In genomic region chr17:29147682-29148081, GRCh38 we compare ENCODE assay signal across 11 cellular contexts. TPM values are rescaled to one million over a fixed set of nuclear protein-coding genes. Genes with fewer than 3 reads are reported as not detected.
DNase-seq lines count a peak whose midpoint lies in the region; ATAC-seq, FAIRE-seq and TF ChIP-seq lines count a peak whose summit lies in the region.
"Had no signal": no experiment of that assay in that cellular context is flagged by ENCODE, and none has a peak within 500 bp of the region (broad histone marks: within the 10 kb centered on the region; RNA-seq: fewer than 3 reads in every experiment).

No MANE protein-coding gene starts in this region.

- H3K9me3 ChIP-seq in CD4-positive, alpha-beta memory T cell (ENCODE audit: control insufficient read depth in 1 of 2, low read length in 2 of 2): no peaks in the 10 kb centered on the region
- no peaks in the 10 kb centered on the region for H3K9me3 ChIP-seq in K562 (replicated peaks; ENCODE audit: control insufficient read depth, insufficient read depth, low read depth, low read length)
- H3K9me3 ChIP-seq in testis: no peaks in the 10 kb centered on the region
- H3K9me3 ChIP-seq: body of pancreas had no signal

- H3K27me3 ChIP-seq in CD4-positive, alpha-beta memory T cell (ENCODE audit: insufficient read depth, low read length): no peaks in the 10 kb centered on the region
- no peaks in the 10 kb centered on the region for H3K27me3 ChIP-seq in K562 (ENCODE audit: control insufficient read depth in 2 of 2, insufficient read depth in 2 of 2, low read length in 2 of 2)
- H3K27me3 ChIP-seq in testis: no peaks in the 10 kb centered on the region
- H3K27me3 ChIP-seq: body of pancreas had no signal

- POLR2A ChIA-PET in CD4-positive, alpha-beta memory T cell (lab: Charles Lee; ENCODE audit: partially characterized antibody): interaction anchor here (1.2 to 4.2 kb wide), 8 partner anchors 9 to 420 kb away, joined by 3 to 70 read pairs (median 8); partner anchors contain the start of genes MYO18A and NUFIP2
- POLR2A ChIA-PET in K562 (lab: Yijun Ruan, JAX): interaction anchor here (0.5 to 3.6 kb wide), 8 partner anchors 13 to 474 kb away, joined by 3 to 15 read pairs (median 4); partner anchors contain the start of gene NUFIP2

- no peak for DNase-seq in CD4-positive, alpha-beta memory T cell
- DNase-seq in KBM-7 (peak; percentile 24), K562 (ENCODE audit: extremely low read depth in 1 of 4, low spot score in 3 of 4) (no peak), progenitor cell of endocrine pancreas (ENCODE audit: low spot score, unreplicated experiment) (no peak), testis (no peak), NCI-H128 (lab: John Stamatoyannopoulos, UW; ENCODE audit: unreplicated experiment) (no peak)
- DNase-seq: activated T-cell treated with anti-CD3 and anti-CD28 coated beads for 4 hours; body of pancreas; effector CD8-positive, alpha-beta T cell; stimulated activated CD4-positive, alpha-beta T cell treated with anti-CD3 and anti-CD28 coated beads, Interleukin-4, amount 100 ng/mL, for 1 hour had no signal

- no peak for TF ChIP-seq EP300 in K562 (IDR thresholded peaks at IDR 0.05; ENCODE audit: low read length)

- TF ChIP-seq CTCF in K562 (IDR thresholded peaks at IDR 0.05 in 2 of 3, conservative IDR thresholded peaks at IDR 0.05 in 1 of 3; ENCODE audit: insufficient read depth in 2 of 3, low read depth in 1 of 3, low read length in 3 of 3): no peak
- no peak for TF ChIP-seq CTCF in progenitor cell of endocrine pancreas (IDR thresholded peaks at IDR 0.05; ENCODE audit: unreplicated experiment)
- no peak for TF ChIP-seq CTCF in testis (IDR thresholded peaks at IDR 0.05)

- no peaks in the 10 kb centered on the region for H3K9me3 Mint-ChIP-seq in CD4-positive, alpha-beta memory T cell
- H3K9me3 Mint-ChIP-seq in progenitor cell of endocrine pancreas (ENCODE audit: low read depth): no peaks in the 10 kb centered on the region

- no peaks in the 10 kb centered on the region for H3K36me3 Mint-ChIP-seq in CD4-positive, alpha-beta memory T cell
- no peaks in the 10 kb centered on the region for H3K36me3 Mint-ChIP-seq in progenitor cell of endocrine pancreas (ENCODE audit: insufficient read depth)

- peaks cover 26% of the 10 kb centered on the region for H3K4me1 ChIP-seq in CD4-positive, alpha-beta memory T cell (ENCODE audit: insufficient read depth, low read length)
- H3K4me1 ChIP-seq in K562 (replicated peaks in 1 of 2; ENCODE audit: control insufficient read depth in 2 of 2, insufficient read depth in 2 of 2, low read length in 2 of 2) (peaks cover 48 to 63% of the 10 kb centered on the region in 2 experiments), testis (peaks cover 14% of the 10 kb centered on the region)

- no peaks in the 10 kb centered on the region for H3K9me1 ChIP-seq in K562 (ENCODE audit: control insufficient read depth, insufficient read depth, low read length)

- H2AFZ ChIP-seq in K562 (ENCODE audit: low read depth, low read length): no peak overlapping the region

- no peak overlapping the region for H3K4me3 ChIP-seq in CD4-positive, alpha-beta memory T cell (ENCODE audit: low read length in 2 of 2)
- H3K4me3 ChIP-seq in K562: no peak overlapping the region
- H3K4me3 ChIP-seq in testis: no peak overlapping the region

- no peaks in the 10 kb centered on the region for H3K27me3 Mint-ChIP-seq in CD4-positive, alpha-beta memory T cell
- no peaks in the 10 kb centered on the region for H3K27me3 Mint-ChIP-seq in progenitor cell of endocrine pancreas

- H3K27ac Mint-ChIP-seq in CD4-positive, alpha-beta memory T cell: peak overlapping the region in 6 of 7 donors; percentile 15 to 87 (median 56)
- peak overlapping the region; percentile 71 for H3K27ac Mint-ChIP-seq in progenitor cell of endocrine pancreas

- CTCF ChIA-PET in CD4-positive, alpha-beta memory T cell (lab: Charles Lee; ENCODE audit: partially characterized antibody): interaction anchor here (0.7 to 17.1 kb wide), 16 partner anchors 9 to 341 kb away, joined by 3 to 465 read pairs (median 13); partner anchors contain the start of genes MYO18A and NUFIP2
- CTCF ChIA-PET in K562 (lab: Yijun Ruan, JAX; ENCODE audit: low intra/inter-chr PET ratio): interaction anchor here (1.2 to 2.3 kb wide), 2 partner anchors 143 to 389 kb away, joined by 3 to 15 read pairs; no protein-coding TSS in a partner anchor

- peaks cover 84% of the 10 kb centered on the region for H3K79me2 ChIP-seq in K562 (ENCODE audit: control insufficient read depth, insufficient read depth, low read length)

- 35% methylated on average over 3 of the region's 4 CpGs for WGBS in K562 (ENCODE audit: insufficient coverage, low coverage, missing lambda C conversion rate)
- 66% methylated on average over 4 of the region's 4 CpGs for WGBS in testis, 2 donors

- no peak for TF ChIP-seq RAD21 in K562 (CRISPR knock-in tag; conservative IDR thresholded peaks at IDR 0.05 in 1 of 2, IDR thresholded peaks at IDR 0.05 in 1 of 2)

- no peak for TF ChIP-seq POLR2A in K562 (conservative IDR thresholded peaks at IDR 0.05)
- no peak for TF ChIP-seq POLR2A in testis (IDR thresholded peaks at IDR 0.05)

- in situ Hi-C loops in KBM-7 (cut with MboI; ENCODE audit: low pct_unique_long_range_greater_than_20kb, low sequenced_read_pairs) (loop anchor here (25.0 kb wide), 1 partner anchor 415 kb away; the partner anchor contains the start of genes ABHD15 and TP53I13), K562 (cut with MboI) (loop anchor here (5.0 kb wide), 2 partner anchors 35 to 65 kb away; partner anchors contain the start of gene MYO18A)

- no peak for ATAC-seq in K562
- no peak for ATAC-seq in HG03159 (IDR thresholded peaks at IDR 0.05; ENCODE audit: unreplicated experiment)

- H3K36me3 ChIP-seq in CD4-positive, alpha-beta memory T cell (ENCODE audit: insufficient read depth, low read length): no peaks in the 10 kb centered on the region
- peaks cover 11% of the 10 kb centered on the region; the same call in 2 of the 3 replicates for H3K36me3 ChIP-seq in K562 (ENCODE audit: control insufficient read depth, insufficient read depth, low read length)
- no peaks in the 10 kb centered on the region for H3K36me3 ChIP-seq in testis (ENCODE audit: low read depth, missing control alignments)

- H3K27ac ChIP-seq in CD4-positive, alpha-beta memory T cell (ENCODE audit: low read depth, low read length): no peak overlapping the region
- H3K27ac ChIP-seq in K562 (ENCODE audit: extremely low read depth, low read depth, low read length) (peak overlapping the region; percentile 27; the same call in 1 of the 3 replicates), testis (peak overlapping the region in 1 of 2 donors; percentile 83)

- peak overlapping the region; percentile 3; the same call in 1 of the 2 replicates for H3K4me2 ChIP-seq in K562 (ENCODE audit: insufficient read depth, low read length)

- H3K4me3 Mint-ChIP-seq in CD4-positive, alpha-beta memory T cell: peak overlapping the region in 4 of 8 donors; percentile 21 to 50 (median 43)
- H3K4me3 Mint-ChIP-seq in progenitor cell of endocrine pancreas (ENCODE audit: low read depth): no peak overlapping the region

- H3K4me1 Mint-ChIP-seq in CD4-positive, alpha-beta memory T cell: peaks cover 27 to 57% (median 39%) of the 10 kb centered on the region in 4 donors
- H3K4me1 Mint-ChIP-seq in progenitor cell of endocrine pancreas (ENCODE audit: low read depth): peaks cover 27% of the 10 kb centered on the region

- intact Hi-C loops in CD4-positive, alpha-beta memory T cell (cut with micrococcal nuclease): loop anchor here (1.0 to 10.0 kb wide), 2 partner anchors 7 to 387 kb away; no protein-coding TSS in a partner anchor
- intact Hi-C loops in K562 (cut with micrococcal nuclease): loop anchor here (1.0 to 10.0 kb wide), 6 partner anchors 32 to 467 kb away; partner anchors contain the start of gene CRYBA1
- intact Hi-C loops in testis (cut with DNase I; ENCODE audit: low total_unique reads): loop anchor here (10.0 kb wide), 1 partner anchor 147 kb away; the partner anchor contains the start of gene NUFIP2

- no peak for FAIRE-seq in K562 (lab: Jason Lieb, UNC)

- 0 out of 4 replicates have a peak overlapping the region, but pooled peaks of 1 of the 2 experiments have one; percentile 17 for H3K9ac ChIP-seq in K562 (ENCODE audit: insufficient read depth in 1 of 2, low read depth in 2 of 2, low read length in 2 of 2)

- no TSS peak for BruUV-seq in K562 (replicated peaks; lab: Mats Ljungman, UMichigan)

- no peaks in the 10 kb centered on the region; the same call in 1 of the 2 replicates for H4K20me1 ChIP-seq in K562 (replicated peaks; ENCODE audit: control insufficient read depth, insufficient read depth, low read length)

TF ChIP-seq in K562, 482 proteins besides CTCF, POLR2A, EP300 and RAD21 (continues in another document):
- TF ChIP-seq ZC3H11A (IDR thresholded peaks at IDR 0.05; ENCODE audit: low read depth, low read length) (no peak), POLR2B (IDR thresholded peaks at IDR 0.05; ENCODE audit: low read depth, partially characterized antibody) (no peak), SP1 (CRISPR knock-in tag; IDR thresholded peaks at IDR 0.05) (no peak), NR2C2 (CRISPR knock-in tag; IDR thresholded peaks at IDR 0.05) (no peak), NR2C2 (tag; IDR thresholded peaks at IDR 0.05) (no peak)

RNA-seq across cellular contexts. Expression of gene MYO18A, which starts 32.5 kb away (rescaled TPM):
- total RNA-seq in CD4-positive, alpha-beta memory T cell: 100 to 1,000 TPM; 134 to 136 TPM
- polyA plus RNA-seq in CD4-positive, alpha-beta memory T cell: 10 to 100 TPM in 1 of 2 donors, 1 to 10 TPM in 1; 6.0 to 44.9 TPM
- 148 and 349 TPM in 2 replicates for total RNA-seq in K562 (2011; cell fraction: chromatin; rRNA removed; ENCODE audit: low replicate concordance)
- 124 and 136 TPM in 2 replicates for total RNA-seq in K562 (2011; cell fraction: nucleolus; rRNA removed)
- 129 and 134 TPM in 2 replicates for total RNA-seq in K562 (2011; cell fraction: nucleoplasm; rRNA removed)
- 41.7 and 42.3 TPM in 2 replicates for total RNA-seq in K562 (2014; rRNA removed)
- total RNA-seq in K562 (2014; rRNA removed; fragmentation: Illumina TruSeq; extraction: Trizol): 10.4 and 16.4 TPM in 2 replicates
- total RNA-seq in K562 (2015; rRNA removed; fragmentation: Illumina TruSeq; extraction: Trizol): 17.1 and 19.2 TPM in 2 replicates
- 51.8 and 65.4 TPM in 2 replicates for total RNA-seq in K562 (2021)
- 8.1 and 10.7 TPM in 2 replicates for polyA plus RNA-seq in K562 (2011; rRNA removed)
- polyA plus RNA-seq in K562 (2011; cell fraction: cytosol; rRNA removed): 7.3 and 9.5 TPM in 2 replicates
- 62.2 and 107 TPM in 2 replicates for polyA plus RNA-seq in K562 (2011; cell fraction: nucleus; rRNA removed)
- polyA plus RNA-seq in K562 (2012): 31.3 and 34.9 TPM in 2 replicates
- polyA plus RNA-seq in K562 (2014; fragmentation: Illumina TruSeq; extraction: Trizol): 34.4 and 39.1 TPM in 2 replicates
- polyA plus RNA-seq in K562 (2014; fragmentation: Nextera tagmentation; extraction: Ambion mirVana): 1 to 10 TPM; 2.5 TPM
- polyA plus RNA-seq in K562 (2014; rRNA removed): 20.4 and 32.3 TPM in 2 replicates
- 12.1 and 19.8 TPM in 2 replicates for polyA minus RNA-seq in K562 (2011; rRNA and poly(A)+ RNA removed)
- polyA minus RNA-seq in K562 (2011; cell fraction: cytosol; rRNA and poly(A)+ RNA removed): 22.1 and 22.6 TPM in 2 replicates
- 40.4 and 54.3 TPM in 2 replicates for polyA minus RNA-seq in K562 (2011; cell fraction: nucleus; rRNA and poly(A)+ RNA removed)
- total RNA-seq in progenitor cell of endocrine pancreas: 75.7 and 77.1 TPM in 2 replicates
- total RNA-seq in testis: 100 to 1,000 TPM in 1 of 2 donors, 10 to 100 TPM in 1; 91.1 to 154 TPM
- polyA plus RNA-seq in testis (ENCODE audit: insufficient read depth, low read depth, low replicate concordance): 89.1 TPM
